21 cellular contexts compared by ENCODE assay signal in the genomic region with DNA sequence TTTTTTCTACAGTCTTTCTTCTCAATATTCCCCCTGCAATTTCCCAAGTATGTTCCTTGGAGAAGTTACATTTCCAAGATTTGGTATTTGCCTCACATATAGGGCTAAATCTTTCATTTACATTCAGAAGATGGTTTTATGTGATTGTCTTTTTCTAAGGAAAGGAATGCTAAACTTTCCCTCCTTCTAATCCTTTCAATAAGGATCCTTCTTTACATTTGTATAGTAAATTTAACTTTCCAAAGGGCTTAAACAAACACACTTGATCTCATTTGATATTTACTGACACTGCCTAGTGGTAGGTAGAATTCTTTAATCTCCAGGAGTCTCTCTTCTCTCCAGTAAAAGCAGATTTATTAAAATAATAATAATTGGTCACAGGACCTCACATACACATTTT.
A peak's percentile ranks its signal among the peaks of the same experiment; 100 is the strongest.
DNase-seq lines count a peak whose midpoint lies in the region; ATAC-seq, FAIRE-seq and TF ChIP-seq lines count a peak whose summit lies in the region.
"Had no signal": no experiment of that assay in that cellular context is flagged by ENCODE, and none has a peak within 500 bp of the region (broad histone marks: within the 10 kb centered on the region; RNA-seq: fewer than 3 reads in every experiment).

No MANE protein-coding gene starts in this region.

- CTCF ChIA-PET in H1 (lab: Charles Lee; ENCODE audit: partially characterized antibody) = interaction anchor here (0.7 kb wide), 2 partner anchors 26 to 130 kb away, joined by 3 read pairs; no protein-coding TSS in a partner anchor

- H3K4me2 ChIP-seq in GM23338 (peak overlapping the region; percentile 4; the same call in 1 of the 2 replicates), H1 (ENCODE audit: insufficient read depth in 1 of 2, low read depth in 2 of 2, low read length in 2 of 2) (peak overlapping the region; percentile 17 to 43; a peak in 1 of 4 replicates)
- H3K4me2 ChIP-seq: A549 had no signal

- H3K9me3 Mint-ChIP-seq in GM23338 = no peaks in the 10 kb centered on the region
- H3K9me3 Mint-ChIP-seq: IgD-negative memory B cell had no signal

- H4K91ac ChIP-seq in H1 (replicated peaks; ENCODE audit: insufficient read length, low read length) = no peak overlapping the region

- no peak overlapping the region for H3K14ac ChIP-seq in H1 (ENCODE audit: insufficient read length)

- H3K79me1 ChIP-seq in H1 (ENCODE audit: low read depth, low read length) = no peaks in the 10 kb centered on the region

- H3K27ac ChIP-seq in GM23338 (ENCODE audit: low read depth) = no peak overlapping the region
- peak overlapping the region; percentile 44; the same call in 1 of the 2 replicates for H3K27ac ChIP-seq in HUES64 (ENCODE audit: low read depth, low read length)
- H3K27ac ChIP-seq in H1 (ENCODE audit: low read depth, low read length) = no peak overlapping the region
- H3K27ac ChIP-seq: 22Rv1, A549, C4-2B had no signal

- no peak for TF ChIP-seq RAD21 in H1 (IDR thresholded peaks at IDR 0.05 in 1 of 2, conservative IDR thresholded peaks at IDR 0.05 in 1 of 2; ENCODE audit: low read depth in 2 of 2, low read length in 2 of 2)

- peak overlapping the region; percentile 0; the same call in 1 of the 3 replicates for H3K4me3 Mint-ChIP-seq in GM23338
- H3K4me3 Mint-ChIP-seq: CD4-positive, alpha-beta T cell; HFFc6; IgD-negative memory B cell had no signal

- DNase-seq in GM23338 (ENCODE audit: low spot score) (peak; percentile 58), H1 (ENCODE audit: low read depth in 1 of 2, low spot score in 2 of 2) (no peak), iPS-NIHi11 (ENCODE audit: low spot score) (peak; percentile 13), NCI-H187 (lab: John Stamatoyannopoulos, UW) (no peak), EL (no peak), D721Med (ENCODE audit: insufficient read length, low spot score) (no peak)
- DNase-seq: AML-193; Caco-2; CD4-positive, alpha-beta T cell; DMS79 treated with DMSO at 0.1 percent for 48 hours; HFFc6; KBM-7 had no signal

- H3K4me1 Mint-ChIP-seq in GM23338 = peaks cover 45% of the 10 kb centered on the region
- H3K4me1 Mint-ChIP-seq: IgD-negative memory B cell had no signal

- H3K27me3 ChIP-seq in GM23338 (ENCODE audit: insufficient read depth) (peaks cover 82% of the 10 kb centered on the region), HUES64 (ENCODE audit: insufficient read depth, low read length) (peaks cover 49% of the 10 kb centered on the region), H1 (replicated peaks in 1 of 4; ENCODE audit: control insufficient read depth in 3 of 4, extremely low read depth in 1 of 4, insufficient read depth in 3 of 4, low read length in 3 of 4) (peaks cover 7 to 27% (median 20%) of the 10 kb centered on the region in 4 experiments)

- peaks cover 52% of the 10 kb centered on the region for H3K4me1 ChIP-seq in GM23338 (ENCODE audit: insufficient read depth)
- peaks cover 75% of the 10 kb centered on the region for H3K4me1 ChIP-seq in HUES64 (ENCODE audit: insufficient read depth, low read length)
- H3K4me1 ChIP-seq in H1 (replicated peaks in 1 of 4; ENCODE audit: control insufficient read depth in 3 of 4, insufficient read depth in 4 of 4, low read length in 3 of 4) = peaks cover 0 to 13% (median 11%) of the 10 kb centered on the region in 4 experiments; a peak in 6 of 7 replicates
- H3K4me1 ChIP-seq: A549, Caco-2 had no signal

- FAIRE-seq in H1 (lab: Jason Lieb, UNC) (no peak), D721Med (lab: Jason Lieb, UNC) (no peak)
- FAIRE-seq: A549, GM12878, GM19239, H54 had no signal

- no peak overlapping the region for H2BK5ac ChIP-seq in H1 (ENCODE audit: low read depth, low read length)

- H2AK5ac ChIP-seq in H1 (ENCODE audit: low read depth, low read length) = no peak overlapping the region

- H3K4me3 ChIP-seq in GM23338 = no peak overlapping the region
- H3K4me3 ChIP-seq in HUES64 (ENCODE audit: low read length) = peak overlapping the region; percentile 17; the same call in 1 of the 2 replicates
- H3K4me3 ChIP-seq in H1 (ENCODE audit: extremely low read depth in 1 of 4, insufficient read depth in 2 of 4, low read depth in 3 of 4, low read length in 4 of 4) = peak overlapping the region in 1 of 4 experiments; percentile 41; a peak in 1 of 8 replicates
- H3K4me3 ChIP-seq: A549, GM12878 had no signal

- no peak overlapping the region for H2BK120ac ChIP-seq in H1 (replicated peaks; ENCODE audit: low read depth, low read length)

- H3F3A ChIP-seq in GM23338 (replicated peaks; ENCODE audit: low read depth) = no peaks in the 10 kb centered on the region

- H4K20me1 ChIP-seq in GM23338 (replicated peaks; ENCODE audit: insufficient read depth) = no peaks in the 10 kb centered on the region
- peaks cover 2 to 3% of the 10 kb centered on the region in 2 experiments for H4K20me1 ChIP-seq in H1 (replicated peaks in 1 of 2; ENCODE audit: control insufficient read depth in 1 of 2, insufficient read depth in 2 of 2, low read length in 2 of 2)

- H3K18ac ChIP-seq in H1 (ENCODE audit: extremely low read depth, low read length) = no peak overlapping the region

- TF ChIP-seq EP300 in H1 (IDR thresholded peaks at IDR 0.05; ENCODE audit: borderline replicate concordance in 1 of 2, low read depth in 2 of 2, low read length in 2 of 2) = no peak; a peak in 1 of 3 replicates

- H3K9ac ChIP-seq in HUES64 (ENCODE audit: low read depth, low read length) (no peak overlapping the region), H1 (replicated peaks in 1 of 4; ENCODE audit: extremely low read depth in 1 of 4, low read depth in 3 of 4, low read length in 3 of 4) (no peak overlapping the region)

- H2BK12ac ChIP-seq in H1 (ENCODE audit: low read depth, low read length) = no peak overlapping the region

- H3K9me3 ChIP-seq in HUES64 (ENCODE audit: insufficient read depth, low read depth, low read length) (no peaks in the 10 kb centered on the region), H1 (ENCODE audit: insufficient read depth in 2 of 2, low read depth in 1 of 2, low read length in 1 of 2) (no peaks in the 10 kb centered on the region)
- H3K9me3 ChIP-seq: A549, Caco-2 had no signal

- H3K9me2 ChIP-seq in GM23338 (ENCODE audit: insufficient read depth) = no peaks in the 10 kb centered on the region

- no peak for TF ChIP-seq POLR2A in H1 (IDR thresholded peaks at IDR 0.05; ENCODE audit: control extremely low read depth in 1 of 2, low read depth in 2 of 2, low read length in 2 of 2)

- H3K23ac ChIP-seq in H1 (ENCODE audit: insufficient read length) = no peak overlapping the region

- no peaks in the 10 kb centered on the region for H3K79me2 ChIP-seq in GM23338 (replicated peaks; ENCODE audit: insufficient read depth)
- H3K79me2 ChIP-seq in H1 (ENCODE audit: control insufficient read depth in 1 of 2, insufficient read depth in 2 of 2, low read length in 2 of 2) = no peaks in the 10 kb centered on the region

- H3K56ac ChIP-seq in H1 (replicated peaks; ENCODE audit: insufficient read length, low read depth, low read length) = no peak overlapping the region

- no peak overlapping the region for H3K4ac ChIP-seq in H1 (replicated peaks; ENCODE audit: insufficient read length, low read depth, low read length)

- no peaks in the 10 kb centered on the region for H3K36me3 Mint-ChIP-seq in GM23338 (ENCODE audit: low read depth)
- H3K36me3 Mint-ChIP-seq: IgD-negative memory B cell had no signal

- peaks cover 47% of the 10 kb centered on the region for H3K27me3 Mint-ChIP-seq in GM23338 (ENCODE audit: insufficient read depth, low read depth, poor library complexity)
- H3K27me3 Mint-ChIP-seq: CD4-positive, alpha-beta T cell; IgD-negative memory B cell had no signal

- no peak overlapping the region for H2BK20ac ChIP-seq in H1 (ENCODE audit: low read length)

- ATAC-seq in GM23338 = peak; percentile 77
- ATAC-seq: A549, GM12878, HCT116 had no signal

- POLR2A ChIA-PET in H1 (lab: Charles Lee; ENCODE audit: partially characterized antibody) = no interaction called here

- H3K36me3 ChIP-seq in GM23338 (ENCODE audit: insufficient read depth) = no peaks in the 10 kb centered on the region
- no peaks in the 10 kb centered on the region for H3K36me3 ChIP-seq in HUES64 (ENCODE audit: insufficient read depth, low read length)
- no peaks in the 10 kb centered on the region for H3K36me3 ChIP-seq in H1 (ENCODE audit: control insufficient read depth in 2 of 4, insufficient read depth in 4 of 4, low read length in 3 of 4)

- TF ChIP-seq CTCF in GM23338 (conservative IDR thresholded peaks at IDR 0.05; ENCODE audit: low read depth in 2 of 2) = no peak
- no peak for TF ChIP-seq CTCF in H1 (IDR thresholded peaks at IDR 0.05; ENCODE audit: control extremely low read depth in 1 of 3, insufficient read depth in 1 of 3, low read depth in 1 of 3, low read length in 3 of 3)
- TF ChIP-seq CTCF in D721Med (IDR thresholded peaks at IDR 0.05; ENCODE audit: insufficient read depth, missing control alignments) = no peak

- H2AFZ ChIP-seq in GM23338 (no peak overlapping the region), H1 (ENCODE audit: low read length) (no peak overlapping the region)

- no peaks in the 10 kb centered on the region; the same call in 1 of the 2 replicates for H3K23me2 ChIP-seq in H1 (ENCODE audit: low read depth, low read length)

- H4K5ac ChIP-seq in H1 (ENCODE audit: insufficient read length, low read depth, low read length) = no peak overlapping the region

- no peak overlapping the region for H4K8ac ChIP-seq in H1 (ENCODE audit: extremely low read depth, insufficient read depth, low read length)

- H2BK15ac ChIP-seq in H1 (ENCODE audit: low read length) = no peak overlapping the region

- H3K27ac Mint-ChIP-seq in GM23338 = no peak overlapping the region
- H3K27ac Mint-ChIP-seq: CD4-positive, alpha-beta T cell; HFFc6; IgD-negative memory B cell had no signal

TF ChIP-seq in GM23338, 12 proteins besides CTCF, POLR2A, EP300 and RAD21 (continues in another document):
- peak; percentile 88 for TF ChIP-seq NANOG (IDR thresholded peaks at IDR 0.05; ENCODE audit: borderline replicate concordance)

TF ChIP-seq in H1, 55 proteins besides CTCF, POLR2A, EP300 and RAD21 (continues in another document):
- TF ChIP-seq PHF8 (conservative IDR thresholded peaks at IDR 0.05; ENCODE audit: low read depth, low read length) = no peak
- no peak for TF ChIP-seq NRF1 (IDR thresholded peaks at IDR 0.05; ENCODE audit: low read depth, low read length)
- TF ChIP-seq ASH2L (IDR thresholded peaks at IDR 0.05; ENCODE audit: low read length) = no peak
- TF ChIP-seq CEBPB (IDR thresholded peaks at IDR 0.05; ENCODE audit: low read depth, low read length) = no peak
- TF ChIP-seq KDM1A (IDR thresholded peaks at IDR 0.05; ENCODE audit: borderline replicate concordance, low read length) = no peak
- no peak for TF ChIP-seq RNF2 (IDR thresholded peaks at IDR 0.05; ENCODE audit: borderline replicate concordance, low read depth, low read length, missing control alignments, poor library complexity, severe bottlenecking)
- TF ChIP-seq SP1 (IDR thresholded peaks at IDR 0.05; ENCODE audit: low read depth, low read length) = 0 out of 2 replicates have a peak, but pooled peaks have one; percentile 20
- no peak for TF ChIP-seq TEAD4 (IDR thresholded peaks at IDR 0.05; ENCODE audit: low read depth, low read length)
- TF ChIP-seq RXRA (IDR thresholded peaks at IDR 0.05; ENCODE audit: insufficient read depth, low read depth, low read length) = no peak

Comparison
In these comparisons a context has a peak if more than half of its experiments do, and no peak if none do; other contexts are left out.
1. DNase-seq: peak in GM23338 (single experiment) and iPS-NIHi11 (single experiment); none in H1 (0 of 2), NCI-H187 (0 of 2), EL (single experiment) and D721Med (single experiment).